In the genomic region with DNA sequence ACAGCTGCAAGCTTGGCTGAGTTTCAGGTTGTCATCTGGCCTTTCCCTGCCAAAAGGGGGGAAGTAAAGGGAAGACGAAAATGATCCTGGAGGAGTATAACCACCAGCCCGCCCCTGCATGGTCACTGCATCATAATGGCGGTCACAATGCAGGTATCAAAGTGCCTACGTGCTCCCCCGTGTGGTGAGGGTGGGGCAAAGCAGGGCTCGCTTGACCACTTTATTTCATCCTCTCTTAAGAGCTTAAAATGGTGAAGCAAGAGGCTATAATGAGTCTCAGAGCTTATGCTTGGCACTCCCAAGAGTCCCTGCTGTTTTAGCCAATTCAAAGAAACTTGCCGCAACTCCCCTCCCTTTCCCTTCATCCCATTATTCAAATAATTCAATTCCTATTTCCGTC, we compare ENCODE assay signal across 8 cellular contexts.
DNase-seq lines count a peak whose midpoint lies in the region; ATAC-seq, FAIRE-seq and TF ChIP-seq lines count a peak whose summit lies in the region.

No MANE protein-coding gene starts in this region.

- no peaks in the 10 kb centered on the region for H3K36me3 Mint-ChIP-seq in naive thymus-derived CD8-positive, alpha-beta T cell

- no peak for TF ChIP-seq EP300 in transverse colon (IDR thresholded peaks at IDR 0.05; ENCODE audit: low read depth)

- H3K27ac Mint-ChIP-seq in naive thymus-derived CD8-positive, alpha-beta T cell = no peak overlapping the region

- no peaks in the 10 kb centered on the region for H3K9me3 Mint-ChIP-seq in naive thymus-derived CD8-positive, alpha-beta T cell

- H3K27me3 ChIP-seq in MM.1S (replicated peaks; ENCODE audit: insufficient read depth, low read length) (no peaks in the 10 kb centered on the region), endothelial cell of umbilical vein (ENCODE audit: control insufficient read depth in 2 of 2, insufficient read depth in 2 of 2, low read length in 2 of 2) (no peaks in the 10 kb centered on the region), transverse colon (no peaks in the 10 kb centered on the region), uterus (no peaks in the 10 kb centered on the region)

- no peaks in the 10 kb centered on the region for H3K27me3 Mint-ChIP-seq in naive thymus-derived CD8-positive, alpha-beta T cell

- 58 to 100% methylated on average over 1 to 8 of the region's 8 CpGs for WGBS in transverse colon (ENCODE audit: low coverage in 1 of 2), 2 donors

- peak; percentile 61 for TF ChIP-seq CTCF in MM.1S (IDR thresholded peaks at IDR 0.05; ENCODE audit: low read length)
- TF ChIP-seq CTCF in endothelial cell of umbilical vein (IDR thresholded peaks at IDR 0.05; ENCODE audit: extremely low read depth in 1 of 2, insufficient read depth in 1 of 2, low read depth in 1 of 2, low read length in 2 of 2) = peak; percentile 22 to 31
- TF ChIP-seq CTCF in transverse colon (IDR thresholded peaks at IDR 0.05) = no peak
- no peak for TF ChIP-seq CTCF in uterus (IDR thresholded peaks at IDR 0.05)

- H3K9me2 ChIP-seq in MM.1S (replicated peaks; ENCODE audit: insufficient read depth, low read length) = no peaks in the 10 kb centered on the region

- H3K36me3 ChIP-seq in MM.1S (replicated peaks; ENCODE audit: insufficient read depth, low read length) (no peaks in the 10 kb centered on the region), endothelial cell of umbilical vein (ENCODE audit: control insufficient read depth in 2 of 2, extremely low read depth in 1 of 2, insufficient read depth in 2 of 2, low read length in 2 of 2) (no peaks in the 10 kb centered on the region), transverse colon (no peaks in the 10 kb centered on the region), uterus (no peaks in the 10 kb centered on the region)

- H3K9me3 ChIP-seq in MM.1S (replicated peaks; ENCODE audit: insufficient read depth, low read length) (no peaks in the 10 kb centered on the region), endothelial cell of umbilical vein (replicated peaks; ENCODE audit: control insufficient read depth, insufficient read depth, low read length) (no peaks in the 10 kb centered on the region), transverse colon (no peaks in the 10 kb centered on the region), uterus (no peaks in the 10 kb centered on the region)

- H3K79me2 ChIP-seq in MM.1S (ENCODE audit: low read length) (no peaks in the 10 kb centered on the region), endothelial cell of umbilical vein (ENCODE audit: control insufficient read depth, insufficient read depth, low read length) (no peaks in the 10 kb centered on the region)

- CTCF ChIA-PET in endothelial cell of umbilical vein (lab: Charles Lee) = interaction anchor here (1.0 to 3.1 kb wide), 2 partner anchors 56 to 436 kb away, joined by 3 to 40 read pairs; no protein-coding TSS in a partner anchor

- H3K9ac ChIP-seq in MM.1S (ENCODE audit: low read length) (no peak overlapping the region), endothelial cell of umbilical vein (replicated peaks; ENCODE audit: extremely low read depth, insufficient read depth, low read length) (no peak overlapping the region)

- peak; percentile 21 for FAIRE-seq in GM12892 (lab: Jason Lieb, UNC)
- FAIRE-seq in endothelial cell of umbilical vein (lab: Jason Lieb, UNC) = no peak

- intact Hi-C loops in endothelial cell of umbilical vein (cut with micrococcal nuclease) = no loop called here
- intact Hi-C loops in transverse colon (cut with DNase I; ENCODE audit: low total_unique reads) = no loop called here
- intact Hi-C loops in uterus (cut with DNase I; ENCODE audit: low total_unique reads) = no loop called here

- H3K4me2 ChIP-seq in MM.1S (ENCODE audit: low read depth, low read length) = no peak overlapping the region
- H3K4me2 ChIP-seq in endothelial cell of umbilical vein (ENCODE audit: insufficient read depth, low read length) = no peak overlapping the region

- no peak for ATAC-seq in naive thymus-derived CD8-positive, alpha-beta T cell

- dilution Hi-C loops in endothelial cell of umbilical vein (cut with MboI; ENCODE audit: extremely low pct_ligation_motif_present, low sequenced_read_pairs) = no loop called here

- in situ Hi-C loops in transverse colon (cut with MboI; ENCODE audit: low pct_ligation_motif_present in 1 of 4, low pct_unique_long_range_greater_than_20kb in 1 of 4, low sequenced_read_pairs in 3 of 4) = loop anchor here in 3 of 4 donors (25.0 kb wide), 2 partner anchors 428 to 453 kb away; no protein-coding TSS in a partner anchor

- H3K27ac ChIP-seq in MM.1S (ENCODE audit: low read length) = no peak overlapping the region
- H3K27ac ChIP-seq in endothelial cell of umbilical vein (ENCODE audit: insufficient read depth, low read depth, low read length) = no peak overlapping the region
- H3K27ac ChIP-seq in transverse colon = no peak overlapping the region
- no peak overlapping the region for H3K27ac ChIP-seq in uterus

- POLR2A ChIA-PET in endothelial cell of umbilical vein (lab: Charles Lee) = no interaction called here
- POLR2A ChIA-PET in naive thymus-derived CD8-positive, alpha-beta T cell (lab: Charles Lee) = no interaction called here

- no peaks in the 10 kb centered on the region for H3K4me1 ChIP-seq in MM.1S (ENCODE audit: low read length)
- no peaks in the 10 kb centered on the region for H3K4me1 ChIP-seq in endothelial cell of umbilical vein (ENCODE audit: control insufficient read depth, extremely low read depth, insufficient read depth, low read length)
- peaks cover 0 to 4% (median 1%) of the 10 kb centered on the region in 4 donors for H3K4me1 ChIP-seq in transverse colon
- H3K4me1 ChIP-seq in uterus = no peaks in the 10 kb centered on the region

- no TSS peak for BruUV-seq in endothelial cell of umbilical vein (replicated peaks; lab: Mats Ljungman, UMichigan)

- no peak overlapping the region for H3K4me3 Mint-ChIP-seq in naive thymus-derived CD8-positive, alpha-beta T cell

- no peak overlapping the region for H2AFZ ChIP-seq in MM.1S (ENCODE audit: low read length)
- H2AFZ ChIP-seq in endothelial cell of umbilical vein (ENCODE audit: low read depth, low read length) = no peak overlapping the region

- H4K20me1 ChIP-seq in MM.1S (ENCODE audit: insufficient read depth, low read length) = no peaks in the 10 kb centered on the region
- H4K20me1 ChIP-seq in endothelial cell of umbilical vein (replicated peaks; ENCODE audit: control insufficient read depth, extremely low read depth, insufficient read depth, low read length) = no peaks in the 10 kb centered on the region

- TF ChIP-seq POLR2A in GM12892 (IDR thresholded peaks at IDR 0.05; ENCODE audit: low read depth, low read length) (no peak), endothelial cell of umbilical vein (IDR thresholded peaks at IDR 0.05; ENCODE audit: low read depth, low read length) (no peak), transverse colon (IDR thresholded peaks at IDR 0.05) (no peak), uterus (IDR thresholded peaks at IDR 0.05) (no peak)

- DNase-seq in A172 (ENCODE audit: low spot score) = peak; percentile 20
- DNase-seq in GM12892 (ENCODE audit: insufficient read length) = peak; percentile 4
- DNase-seq in MM.1S = peak; percentile 47
- DNase-seq in endothelial cell of umbilical vein (ENCODE audit: low read depth, low spot score) = no peak
- no peak for DNase-seq in transverse colon
- no peak for DNase-seq in naive thymus-derived CD8-positive, alpha-beta T cell
- DNase-seq in uterus = no peak
- no peak for DNase-seq in stimulated activated CD4-positive, alpha-beta T cell treated with anti-CD3 and anti-CD28 coated beads, Interleukin-12 subunit alpha, Interleukin-12 subunit beta, amount 100 ng/mL, for 4 hours

- no peaks in the 10 kb centered on the region for H3K9me1 ChIP-seq in endothelial cell of umbilical vein (replicated peaks; ENCODE audit: control insufficient read depth, extremely low read depth, insufficient read depth, low read length)

- H3K4me3 ChIP-seq in MM.1S (ENCODE audit: low read length) (no peak overlapping the region), endothelial cell of umbilical vein (replicated peaks in 1 of 3; ENCODE audit: insufficient read depth in 1 of 3, low read depth in 1 of 3, low read length in 3 of 3) (no peak overlapping the region), transverse colon (no peak overlapping the region), uterus (no peak overlapping the region)

- no peaks in the 10 kb centered on the region for H3F3A ChIP-seq in MM.1S (ENCODE audit: insufficient read depth, low read length)

- H3K4me1 Mint-ChIP-seq in naive thymus-derived CD8-positive, alpha-beta T cell = no peaks in the 10 kb centered on the region

TF ChIP-seq in endothelial cell of umbilical vein, 7 proteins besides CTCF, POLR2A, EP300 and RAD21:
- TF ChIP-seq GATA2 (IDR thresholded peaks at IDR 0.05; ENCODE audit: insufficient read depth, insufficient read length, low read depth, low read length) = no peak
- TF ChIP-seq, protein P1, sequence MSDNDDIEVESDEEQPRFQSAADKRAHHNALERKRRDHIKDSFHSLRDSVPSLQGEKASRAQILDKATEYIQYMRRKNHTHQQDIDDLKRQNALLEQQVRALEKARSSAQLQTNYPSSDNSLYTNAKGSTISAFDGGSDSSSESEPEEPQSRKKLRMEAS (IDR thresholded peaks at IDR 0.05; ENCODE audit: insufficient read depth, insufficient read length) = no peak
- no peak for TF ChIP-seq EZH2 (IDR thresholded peaks at IDR 0.05; ENCODE audit: borderline replicate concordance, low read depth, low read length, severe bottlenecking)
- no peak for TF ChIP-seq POLR2AphosphoS5 (IDR thresholded peaks at IDR 0.05; ENCODE audit: insufficient read depth, low read depth, low read length)
- no peak for TF ChIP-seq FOS (IDR thresholded peaks at IDR 0.05; ENCODE audit: borderline replicate concordance, insufficient read depth, low read length)
- TF ChIP-seq JUN (IDR thresholded peaks at IDR 0.05; ENCODE audit: borderline replicate concordance, insufficient read depth, insufficient read length, low read depth) = no peak
- no peak for TF ChIP-seq MYC (IDR thresholded peaks at IDR 0.05; ENCODE audit: low read depth, low read length)
TF ChIP-seq in endothelial cell of umbilical vein: peak in this region for 0.

Comparison
In these comparisons a context has a peak if more than half of its experiments do, and no peak if none do; other contexts are left out.
1. DNase-seq: peak in A172 (single experiment), GM12892 (single experiment) and MM.1S (single experiment); none in endothelial cell of umbilical vein (single experiment), transverse colon (single experiment), naive thymus-derived CD8-positive, alpha-beta T cell (0 of 10), uterus (0 of 2) and stimulated activated CD4-positive, alpha-beta T cell treated with anti-CD3 and anti-CD28 coated beads, Interleukin-12 subunit alpha, Interleukin-12 subunit beta, amount 100 ng/mL, for 4 hours (single experiment).
2. CTCF ChIP-seq: peak in MM.1S (single experiment) and endothelial cell of umbilical vein (2 of 2); none in transverse colon (0 of 5) and uterus (0 of 4).